In genomic region chr5:61575103-61575502, GRCh38 we compare ENCODE assay signal across 13 cellular contexts.
DNase-seq lines count a peak whose midpoint lies in the region; ATAC-seq, FAIRE-seq and TF ChIP-seq lines count a peak whose summit lies in the region.
"Had no signal": no experiment of that assay in that cellular context is flagged by ENCODE, and none has a peak within 500 bp of the region (broad histone marks: within the 10 kb centered on the region; RNA-seq: fewer than 3 reads in every experiment).

No MANE protein-coding gene starts in this region.

- H3K27me3 Mint-ChIP-seq in nephron progenitor cell (ENCODE audit: low read depth, poor library complexity), result no peaks in the 10 kb centered on the region

- no peak overlapping the region for H3K4me3 Mint-ChIP-seq in nephron progenitor cell

- peaks cover 11% of the 10 kb centered on the region for H3K4me1 Mint-ChIP-seq in nephron progenitor cell

- H3K9me3 Mint-ChIP-seq in nephron progenitor cell, result no peaks in the 10 kb centered on the region

- H3K4me3 ChIP-seq in cardiac fibroblast (replicated peaks in 1 of 2; ENCODE audit: low read depth in 2 of 2, low read length in 2 of 2), result no peak overlapping the region
- H3K4me3 ChIP-seq: PC-9, thoracic aorta had no signal

- H3K36me3 Mint-ChIP-seq in nephron progenitor cell (ENCODE audit: low read depth), result no peaks in the 10 kb centered on the region

- H3K27ac Mint-ChIP-seq in nephron progenitor cell, result peak overlapping the region; percentile 17

- no peak for ATAC-seq in HG03520 (IDR thresholded peaks at IDR 0.05; ENCODE audit: unreplicated experiment)
- ATAC-seq: left ventricle myocardium superior had no signal

- no peak for FAIRE-seq in frontal cortex (lab: Jason Lieb, UNC)
- FAIRE-seq: H1 had no signal

- TF ChIP-seq CTCF in cardiac fibroblast (IDR thresholded peaks at IDR 0.05; ENCODE audit: low read depth, low read length) (no peak), nephron progenitor cell (IDR thresholded peaks at IDR 0.05) (no peak)

- DNase-seq in Daoy (ENCODE audit: low read depth) (peak; percentile 70), NCI-H2171 treated with DMSO at 0.1 percent for 48 hours (lab: John Stamatoyannopoulos, UW) (peak; percentile 52), cardiac fibroblast (ENCODE audit: low read depth in 2 of 2) (peak; percentile 65 to 82), nephron progenitor cell (peak; percentile 10), NOMO-1 (lab: John Stamatoyannopoulos, UW; ENCODE audit: unreplicated experiment in 2 of 2) (no peak), NCI-H1436 treated with DMSO at 0.1 percent for 48 hours (lab: John Stamatoyannopoulos, UW) (no peak), frontal cortex (ENCODE audit: low spot score in 2 of 2) (no peak)
- DNase-seq: activated CD8-positive, alpha-beta memory T cell treated with anti-CD3 and anti-CD28 coated beads for 24 hours; left ventricle myocardium superior had no signal

Comparison
In these comparisons a context has a peak if more than half of its experiments do, and no peak if none do; other contexts are left out.
1. DNase-seq: peak in Daoy (single experiment), NCI-H2171 treated with DMSO at 0.1 percent for 48 hours (single experiment), cardiac fibroblast (2 of 2) and nephron progenitor cell (single experiment); none in NOMO-1 (0 of 2), NCI-H1436 treated with DMSO at 0.1 percent for 48 hours (single experiment) and frontal cortex (0 of 2).